In genomic region chr2:86011449-86011941, GRCh38 we compare ENCODE assay signal across 23 cellular contexts.
DNase-seq lines count a peak whose midpoint lies in the region; ATAC-seq and TF ChIP-seq lines count a peak whose summit lies in the region.
"Had no signal": no experiment of that assay in that cellular context is flagged by ENCODE, and none has a peak within 500 bp of the region (broad histone marks: within the 10 kb centered on the region; RNA-seq: fewer than 3 reads in every experiment).

No MANE protein-coding gene starts in this region.

- no peak for TF ChIP-seq POLR2A in prostate gland (IDR thresholded peaks at IDR 0.05)

- DNase-seq in EL, result peak; percentile 22
- no peak for DNase-seq in Panc1 (ENCODE audit: low read depth, low spot score)
- no peak for DNase-seq in left ventricle myocardium inferior
- peak; percentile 69 for DNase-seq in prostate gland (ENCODE audit: low spot score)
- no peak for DNase-seq in naive thymus-derived CD4-positive, alpha-beta T cell
- no peak for DNase-seq in KBM-7
- no peak for DNase-seq in HuH-7 (ENCODE audit: low spot score)
- no peak for DNase-seq in activated naive CD8-positive, alpha-beta T cell treated with anti-CD3 and anti-CD28 coated beads, Interleukin-2, amount 50 U/mL, for 24 hours
- DNase-seq: activated CD4-positive, alpha-beta T cell treated with anti-CD3 and anti-CD28 coated beads, Interleukin-2, amount 10 ng/mL, durations not matched to agents 24 days and 14 days; amniotic stem cell; DMS153; effector memory CD4-positive, alpha-beta T cell; immature natural killer cell; mammary epithelial cell; naive B cell; NCI-H1092 treated with DMSO at 0.1 percent for 48 hours; NCI-H2081; NCI-H510A; ovary; stimulated activated CD4-positive, alpha-beta T cell treated with anti-CD3 and anti-CD28 coated beads, Interleukin-4, amount 100 ng/mL, for 1 hour had no signal

- POLR2A ChIA-PET in Panc1 (lab: Charles Lee), result no interaction called here
- POLR2A ChIA-PET in naive thymus-derived CD4-positive, alpha-beta T cell (lab: Charles Lee), result interaction anchor here (0.6 kb wide), 1 partner anchor 30 kb away, joined by 7 read pairs; no protein-coding TSS in a partner anchor

- no peak overlapping the region for H3K27ac Mint-ChIP-seq in naive thymus-derived CD4-positive, alpha-beta T cell
- no peak overlapping the region for H3K27ac Mint-ChIP-seq in activated naive CD8-positive, alpha-beta T cell treated with anti-CD3 and anti-CD28 coated beads, Interleukin-2, amount 50 U/mL, for 24 hours
- H3K27ac Mint-ChIP-seq: activated CD4-positive, alpha-beta T cell treated with anti-CD3 and anti-CD28 coated beads, Interleukin-2, amount 10 ng/mL, durations not matched to agents 24 days and 14 days had no signal

- H3K9me3 ChIP-seq in Panc1 (ENCODE audit: control insufficient read depth, insufficient read depth, low read depth, low read length) (no peaks in the 10 kb centered on the region; the same call in 1 of the 2 replicates), left ventricle myocardium inferior (replicated peaks) (peaks cover 32% of the 10 kb centered on the region), prostate gland (no peaks in the 10 kb centered on the region)
- H3K9me3 ChIP-seq in naive thymus-derived CD4-positive, alpha-beta T cell (ENCODE audit: control insufficient read depth in 2 of 3, low read length in 3 of 3), result peaks cover 0 to 6% (median 4%) of the 10 kb centered on the region in 3 experiments
- H3K9me3 ChIP-seq: ovary had no signal

- in situ Hi-C loops in Panc1 (cut with HindIII; ENCODE audit: low pct_unique_long_range_greater_than_20kb, low sequenced_read_pairs) (no loop called here), KBM-7 (cut with MboI; ENCODE audit: low pct_unique_long_range_greater_than_20kb, low sequenced_read_pairs) (no loop called here)

- H3K36me3 ChIP-seq in Panc1 (ENCODE audit: control insufficient read depth, insufficient read depth, low read length) (no peaks in the 10 kb centered on the region), left ventricle myocardium inferior (peaks cover 8% of the 10 kb centered on the region), prostate gland (no peaks in the 10 kb centered on the region)
- no peaks in the 10 kb centered on the region for H3K36me3 ChIP-seq in naive thymus-derived CD4-positive, alpha-beta T cell (ENCODE audit: control insufficient read depth in 2 of 3, insufficient read depth in 3 of 3, low read length in 3 of 3)
- H3K36me3 ChIP-seq: ovary had no signal

- no peak overlapping the region for H3K4me3 Mint-ChIP-seq in naive thymus-derived CD4-positive, alpha-beta T cell
- no peak overlapping the region for H3K4me3 Mint-ChIP-seq in activated naive CD8-positive, alpha-beta T cell treated with anti-CD3 and anti-CD28 coated beads, Interleukin-2, amount 50 U/mL, for 24 hours
- H3K4me3 Mint-ChIP-seq: activated CD4-positive, alpha-beta T cell treated with anti-CD3 and anti-CD28 coated beads, Interleukin-2, amount 10 ng/mL, durations not matched to agents 24 days and 14 days; central memory CD8-positive, alpha-beta T cell; immature natural killer cell; naive B cell had no signal

- no peak for TF ChIP-seq CTCF in Panc1 (IDR thresholded peaks at IDR 0.05)
- TF ChIP-seq CTCF in left ventricle myocardium inferior (IDR thresholded peaks at IDR 0.05; ENCODE audit: borderline replicate concordance), result no peak
- TF ChIP-seq CTCF in prostate gland (IDR thresholded peaks at IDR 0.05), result no peak

- WGBS in prostate gland, result 36% methylated on average over 9 of the region's 9 CpGs

- H3K4me1 ChIP-seq in Panc1 (ENCODE audit: control insufficient read depth, insufficient read depth, low read length), result peaks cover 4% of the 10 kb centered on the region; the same call in 1 of the 2 replicates
- H3K4me1 ChIP-seq in left ventricle myocardium inferior, result peaks cover 2% of the 10 kb centered on the region
- peaks cover 2% of the 10 kb centered on the region for H3K4me1 ChIP-seq in prostate gland (replicated peaks)
- H3K4me1 ChIP-seq in naive thymus-derived CD4-positive, alpha-beta T cell (ENCODE audit: control insufficient read depth in 2 of 2, insufficient read depth in 2 of 2, low read length in 2 of 2), result peaks cover under 1 to 1% of the 10 kb centered on the region in 2 donors

- H3K27me3 ChIP-seq in Panc1 (ENCODE audit: control insufficient read depth, insufficient read depth, low read length) (no peaks in the 10 kb centered on the region), left ventricle myocardium inferior (ENCODE audit: low read depth) (peaks cover 60% of the 10 kb centered on the region), prostate gland (replicated peaks; ENCODE audit: insufficient read depth) (no peaks in the 10 kb centered on the region)
- H3K27me3 ChIP-seq in naive thymus-derived CD4-positive, alpha-beta T cell (ENCODE audit: control insufficient read depth in 2 of 2, insufficient read depth in 2 of 2, low read length in 2 of 2), result no peaks in the 10 kb centered on the region
- H3K27me3 ChIP-seq: ovary had no signal

- intact Hi-C loops in Panc1 (cut with micrococcal nuclease; ENCODE audit: unreplicated experiment), result no loop called here
- intact Hi-C loops in left ventricle myocardium inferior (cut with micrococcal nuclease), result no loop called here
- intact Hi-C loops in prostate gland (cut with DNase I), result no loop called here
- intact Hi-C loops in naive thymus-derived CD4-positive, alpha-beta T cell (cut with micrococcal nuclease), result no loop called here

- H3K4me1 Mint-ChIP-seq in naive thymus-derived CD4-positive, alpha-beta T cell, result peaks cover 0 to 18% (median 6%) of the 10 kb centered on the region in 7 donors
- peaks cover 2% of the 10 kb centered on the region for H3K4me1 Mint-ChIP-seq in activated naive CD8-positive, alpha-beta T cell treated with anti-CD3 and anti-CD28 coated beads, Interleukin-2, amount 50 U/mL, for 24 hours
- H3K4me1 Mint-ChIP-seq: central memory CD8-positive, alpha-beta T cell had no signal

- BruUV-seq in Panc1 (replicated peaks; lab: Mats Ljungman, UMichigan), result no TSS peak

- H3K36me3 Mint-ChIP-seq in naive thymus-derived CD4-positive, alpha-beta T cell, result peaks cover 0 to 31% (median 12%) of the 10 kb centered on the region in 5 donors
- H3K36me3 Mint-ChIP-seq in activated naive CD8-positive, alpha-beta T cell treated with anti-CD3 and anti-CD28 coated beads, Interleukin-2, amount 50 U/mL, for 24 hours (ENCODE audit: low read depth), result no peaks in the 10 kb centered on the region

- CTCF ChIA-PET in Panc1 (lab: Charles Lee), result no interaction called here
- CTCF ChIA-PET in naive thymus-derived CD4-positive, alpha-beta T cell (lab: Charles Lee), result no interaction called here

- no peak overlapping the region for H3K27ac ChIP-seq in Panc1 (ENCODE audit: low read length)
- H3K27ac ChIP-seq in left ventricle myocardium inferior (replicated peaks), result peak overlapping the region; percentile 64
- H3K27ac ChIP-seq in prostate gland, result no peak overlapping the region
- H3K27ac ChIP-seq in naive thymus-derived CD4-positive, alpha-beta T cell (ENCODE audit: low read depth, low read length), result no peak overlapping the region
- H3K27ac ChIP-seq: KMS-11, ovary had no signal

- H3K4me3 ChIP-seq in Panc1 (ENCODE audit: low read depth in 2 of 2, low read length in 2 of 2) (no peak overlapping the region), left ventricle myocardium inferior (no peak overlapping the region), prostate gland (no peak overlapping the region)
- H3K4me3 ChIP-seq in naive thymus-derived CD4-positive, alpha-beta T cell (ENCODE audit: low read length), result no peak overlapping the region
- H3K4me3 ChIP-seq: ovary, skin epidermis had no signal

- H3K27me3 Mint-ChIP-seq in naive thymus-derived CD4-positive, alpha-beta T cell, result peaks cover 0 to 13% (median 0%) of the 10 kb centered on the region in 5 donors
- no peaks in the 10 kb centered on the region for H3K27me3 Mint-ChIP-seq in activated naive CD8-positive, alpha-beta T cell treated with anti-CD3 and anti-CD28 coated beads, Interleukin-2, amount 50 U/mL, for 24 hours
- H3K27me3 Mint-ChIP-seq: central memory CD8-positive, alpha-beta T cell; naive B cell had no signal

- peaks cover 0 to 28% (median 13%) of the 10 kb centered on the region in 11 donors for H3K9me3 Mint-ChIP-seq in naive thymus-derived CD4-positive, alpha-beta T cell
- peaks cover 16% of the 10 kb centered on the region for H3K9me3 Mint-ChIP-seq in activated naive CD8-positive, alpha-beta T cell treated with anti-CD3 and anti-CD28 coated beads, Interleukin-2, amount 50 U/mL, for 24 hours

- ATAC-seq in Panc1, result peak; percentile 76
- no peak for ATAC-seq in naive thymus-derived CD4-positive, alpha-beta T cell
- no peak for ATAC-seq in activated naive CD8-positive, alpha-beta T cell treated with anti-CD3 and anti-CD28 coated beads, Interleukin-2, amount 50 U/mL, for 24 hours

Comparison
In these comparisons a context has a peak if more than half of its experiments do, and no peak if none do; other contexts are left out.
1. DNase-seq: peak in EL (single experiment) and prostate gland (single experiment); none in Panc1 (single experiment), left ventricle myocardium inferior (single experiment), naive thymus-derived CD4-positive, alpha-beta T cell (0 of 9), KBM-7 (single experiment), HuH-7 (single experiment) and activated naive CD8-positive, alpha-beta T cell treated with anti-CD3 and anti-CD28 coated beads, Interleukin-2, amount 50 U/mL, for 24 hours (single experiment).